Comparison of ENCODE assay signal across 31 cellular contexts in genomic region chr1:61517345-61517744, GRCh38.
"Had no signal": no experiment of that assay in that cellular context is flagged by ENCODE, and none has a peak within 500 bp of the region (broad histone marks: within the 10 kb centered on the region; RNA-seq: fewer than 3 reads in every experiment).

No MANE protein-coding gene starts in this region.

- H3K36me3 ChIP-seq: ascending aorta, WERI-Rb-1 had no signal

- H3K36me3 Mint-ChIP-seq: activated CD4-positive, alpha-beta memory T cell treated with anti-CD3 and anti-CD28 coated beads for 36 hours; activated CD8-positive, alpha-beta memory T cell treated with anti-CD3 and anti-CD28 coated beads, Interleukin-2, amount 10 ng/mL, durations not matched to agents 7 days and 5 days; activated naive CD4-positive, alpha-beta T cell treated with anti-CD3 and anti-CD28 coated beads, Interleukin-2, amount 10 ng/mL, durations not matched to agents 7 days and 5 days; activated naive CD4-positive, alpha-beta T cell treated with anti-CD3 and anti-CD28 coated beads, Interleukin-2, amount 50 U/mL, for 72 hours; activated naive CD8-positive, alpha-beta T cell treated with anti-CD3 and anti-CD28 coated beads, Interleukin-2, amount 10 ng/mL, durations not matched to agents 7 days and 5 days; brain had no signal

- H3K9me3 Mint-ChIP-seq: activated CD4-positive, alpha-beta memory T cell treated with anti-CD3 and anti-CD28 coated beads for 36 hours; activated CD4-positive, alpha-beta T cell treated with anti-CD3 and anti-CD28 coated beads, Interleukin-2, amount 10 ng/mL, durations not matched to agents 24 days and 14 days; activated naive CD4-positive, alpha-beta T cell treated with anti-CD3 and anti-CD28 coated beads, Interleukin-2, amount 10 ng/mL, durations not matched to agents 7 days and 5 days; activated naive CD4-positive, alpha-beta T cell treated with anti-CD3 and anti-CD28 coated beads, Interleukin-2, amount 50 U/mL, for 72 hours; activated naive CD8-positive, alpha-beta T cell treated with anti-CD3 and anti-CD28 coated beads, Interleukin-2, amount 10 ng/mL, durations not matched to agents 7 days and 5 days; central memory CD8-positive, alpha-beta T cell; dendritic cell treated with granulocyte-macrophage colony-stimulating factor and Interleukin-4, amounts not matched to agents 40 ng/mL and 50 ng/mL, for 4 days; endodermal cell; T-helper 1 cell treated with Interleukin-12 subunit alpha and Interleukin-12 subunit beta and Interleukin-4 antibody, amounts not matched to agents 30 μg/mL and 1 μg/mL, for 36 hours; T-helper 2 cell treated with Interferon-gamma antibody and Interleukin-4, amounts not matched to agents 5 μg/mL and 100 μg/mL, for 36 hours had no signal

- H3K27me3 ChIP-seq: ascending aorta, dorsolateral prefrontal cortex had no signal

- ATAC-seq: activated CD4-positive, alpha-beta T cell treated with anti-CD3 and anti-CD28 coated beads for 36 hours; activated CD8-positive, alpha-beta memory T cell treated with anti-CD3 and anti-CD28 coated beads, Interleukin-2, amount 10 ng/mL, durations not matched to agents 7 days and 5 days; activated CD8-positive, alpha-beta T cell treated with anti-CD3 and anti-CD28 coated beads, Interleukin-2, amount 10 ng/mL, durations not matched to agents 7 days and 5 days; activated naive CD4-positive, alpha-beta T cell treated with anti-CD3 and anti-CD28 coated beads, Interleukin-2, amount 50 U/mL, for 72 hours; esophagus mucosa had no signal

- H3K4me1 ChIP-seq: ascending aorta had no signal

- H3K27ac Mint-ChIP-seq: activated CD4-positive, alpha-beta memory T cell treated with anti-CD3 and anti-CD28 coated beads for 36 hours; activated CD4-positive, alpha-beta T cell treated with anti-CD3 and anti-CD28 coated beads for 36 hours; activated CD4-positive, alpha-beta T cell treated with anti-CD3 and anti-CD28 coated beads, Interleukin-2, amount 10 ng/mL, durations not matched to agents 24 days and 14 days; activated CD8-positive, alpha-beta memory T cell treated with anti-CD3 and anti-CD28 coated beads, Interleukin-2, amount 10 ng/mL, durations not matched to agents 7 days and 5 days; activated CD8-positive, alpha-beta T cell treated with anti-CD3 and anti-CD28 coated beads, Interleukin-2, amount 10 ng/mL, durations not matched to agents 7 days and 5 days; activated naive CD4-positive, alpha-beta T cell treated with anti-CD3 and anti-CD28 coated beads, Interleukin-2, amount 10 ng/mL, durations not matched to agents 7 days and 5 days; activated naive CD4-positive, alpha-beta T cell treated with anti-CD3 and anti-CD28 coated beads, Interleukin-2, amount 50 U/mL, for 72 hours; activated naive CD8-positive, alpha-beta T cell treated with anti-CD3 and anti-CD28 coated beads, Interleukin-2, amount 10 ng/mL, durations not matched to agents 7 days and 5 days; brain; dendritic cell treated with granulocyte-macrophage colony-stimulating factor and Interleukin-4, amounts not matched to agents 40 ng/mL and 50 ng/mL, for 4 days; endodermal cell; T-helper 1 cell treated with Interleukin-12 subunit alpha and Interleukin-12 subunit beta and Interleukin-4 antibody, amounts not matched to agents 30 μg/mL and 1 μg/mL, for 36 hours; T-helper 2 cell treated with Interferon-gamma antibody and Interleukin-4, amounts not matched to agents 5 μg/mL and 100 μg/mL, for 36 hours had no signal

- H3K4me3 Mint-ChIP-seq: activated CD4-positive, alpha-beta memory T cell treated with anti-CD3 and anti-CD28 coated beads for 36 hours; activated CD4-positive, alpha-beta T cell treated with anti-CD3 and anti-CD28 coated beads for 36 hours; activated CD4-positive, alpha-beta T cell treated with anti-CD3 and anti-CD28 coated beads, Interleukin-2, amount 10 ng/mL, durations not matched to agents 24 days and 14 days; activated CD8-positive, alpha-beta memory T cell treated with anti-CD3 and anti-CD28 coated beads, Interleukin-2, amount 10 ng/mL, durations not matched to agents 7 days and 5 days; activated CD8-positive, alpha-beta T cell treated with anti-CD3 and anti-CD28 coated beads, Interleukin-2, amount 10 ng/mL, durations not matched to agents 7 days and 5 days; activated naive CD4-positive, alpha-beta T cell treated with anti-CD3 and anti-CD28 coated beads, Interleukin-2, amount 10 ng/mL, durations not matched to agents 7 days and 5 days; activated naive CD8-positive, alpha-beta T cell treated with anti-CD3 and anti-CD28 coated beads, Interleukin-2, amount 10 ng/mL, durations not matched to agents 7 days and 5 days; brain; central memory CD8-positive, alpha-beta T cell; dendritic cell treated with granulocyte-macrophage colony-stimulating factor and Interleukin-4, amounts not matched to agents 40 ng/mL and 50 ng/mL, for 4 days; endodermal cell; T-helper 1 cell treated with Interleukin-12 subunit alpha and Interleukin-12 subunit beta and Interleukin-4 antibody, amounts not matched to agents 30 μg/mL and 1 μg/mL, for 36 hours; T-helper 2 cell treated with Interferon-gamma antibody and Interleukin-4, amounts not matched to agents 5 μg/mL and 100 μg/mL, for 36 hours had no signal

- FAIRE-seq: bronchial epithelial cell, frontal cortex had no signal

- H3K4me1 Mint-ChIP-seq: activated CD4-positive, alpha-beta T cell treated with anti-CD3 and anti-CD28 coated beads for 36 hours; activated CD4-positive, alpha-beta T cell treated with anti-CD3 and anti-CD28 coated beads, Interleukin-2, amount 10 ng/mL, durations not matched to agents 24 days and 14 days; activated naive CD4-positive, alpha-beta T cell treated with anti-CD3 and anti-CD28 coated beads, Interleukin-2, amount 10 ng/mL, durations not matched to agents 7 days and 5 days; central memory CD8-positive, alpha-beta T cell had no signal

- H3K27ac ChIP-seq: ascending aorta, coronary artery, dorsolateral prefrontal cortex, WERI-Rb-1 had no signal

- H3K4me3 ChIP-seq: ascending aorta, coronary artery, dorsolateral prefrontal cortex had no signal

- DNase-seq: activated CD4-positive, alpha-beta memory T cell treated with anti-CD3 and anti-CD28 coated beads for 36 hours; activated CD4-positive, alpha-beta T cell treated with anti-CD3 and anti-CD28 coated beads for 36 hours; activated CD4-positive, alpha-beta T cell treated with anti-CD3 and anti-CD28 coated beads, Interleukin-2, amount 10 ng/mL, durations not matched to agents 24 days and 14 days; activated CD4-positive, CD25-positive, alpha-beta regulatory T cell; activated CD4-positive, CD25-positive, alpha-beta regulatory T cell treated with anti-CD3 and anti-CD28 coated beads, Interleukin-2, amount 50 U/mL, for 72 hours; activated CD8-positive, alpha-beta memory T cell treated with anti-CD3 and anti-CD28 coated beads, Interleukin-2, amount 10 ng/mL, durations not matched to agents 7 days and 5 days; activated CD8-positive, alpha-beta memory T cell treated with anti-CD3 and anti-CD28 coated beads, Interleukin-2, amount 50 U/mL, for 4 hours; activated CD8-positive, alpha-beta T cell treated with anti-CD3 and anti-CD28 coated beads, Interleukin-2, amount 10 ng/mL, durations not matched to agents 7 days and 5 days; activated gamma-delta T cell; activated naive CD4-positive, alpha-beta T cell; activated naive CD4-positive, alpha-beta T cell treated with anti-CD3 and anti-CD28 coated beads, Interleukin-2, amount 10 ng/mL, durations not matched to agents 7 days and 5 days; activated naive CD8-positive, alpha-beta T cell treated with anti-CD3 and anti-CD28 coated beads, Interleukin-2, amount 10 ng/mL, durations not matched to agents 7 days and 5 days; activated T-cell treated with anti-CD3 and anti-CD28 coated beads, Interleukin-2, amount 50 U/mL, for 1 hour; activated T-cell treated with anti-CD3 and anti-CD28 coated beads, Interleukin-2, amount 50 U/mL, for 48 hours; dorsolateral prefrontal cortex; effector memory CD4-positive, alpha-beta T cell; endodermal cell; head of caudate nucleus; T1000; WERI-Rb-1 had no signal

- H3K9me3 ChIP-seq: ascending aorta had no signal

- H3K27me3 Mint-ChIP-seq: activated CD4-positive, alpha-beta T cell treated with anti-CD3 and anti-CD28 coated beads for 36 hours; central memory CD8-positive, alpha-beta T cell; dendritic cell treated with granulocyte-macrophage colony-stimulating factor and Interleukin-4, amounts not matched to agents 40 ng/mL and 50 ng/mL, for 4 days had no signal
